ENCODE assay signal across 1 cellular context in the genomic region with DNA sequence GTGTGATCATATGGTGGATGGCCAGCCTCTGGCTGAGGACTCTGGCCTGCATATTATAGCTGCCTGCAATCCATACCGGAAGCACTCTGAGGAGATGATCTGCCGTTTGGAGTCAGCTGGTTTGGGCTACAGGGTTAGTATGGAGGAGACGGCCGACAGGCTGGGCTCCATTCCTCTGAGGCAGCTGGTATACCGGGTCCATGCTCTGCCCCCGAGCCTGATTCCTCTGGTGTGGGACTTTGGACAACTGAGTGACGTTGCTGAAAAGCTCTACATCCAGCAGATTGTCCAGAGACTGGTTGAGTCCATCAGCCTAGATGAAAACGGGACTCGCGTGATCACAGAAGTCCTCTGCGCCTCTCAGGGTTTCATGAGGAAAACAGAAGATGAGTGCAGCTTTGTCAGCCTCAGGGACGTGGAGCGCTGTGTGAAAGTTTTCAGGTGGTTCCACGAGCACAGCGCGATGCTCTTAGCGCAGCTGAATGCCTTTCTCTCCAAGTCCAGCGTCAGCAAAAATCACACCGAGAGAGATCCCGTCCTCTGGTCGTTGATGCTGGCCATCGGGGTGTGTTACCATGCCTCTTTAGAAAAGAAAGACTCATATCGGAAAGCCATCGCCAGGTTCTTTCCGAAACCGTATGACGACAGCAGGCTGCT.
TF ChIP-seq lines count a peak whose summit lies in the region.

No MANE protein-coding gene starts in this region.

TF ChIP-seq in GM12878, 131 proteins besides CTCF, POLR2A, EP300 and RAD21 (continued from another document):
- TF ChIP-seq, protein P1, sequence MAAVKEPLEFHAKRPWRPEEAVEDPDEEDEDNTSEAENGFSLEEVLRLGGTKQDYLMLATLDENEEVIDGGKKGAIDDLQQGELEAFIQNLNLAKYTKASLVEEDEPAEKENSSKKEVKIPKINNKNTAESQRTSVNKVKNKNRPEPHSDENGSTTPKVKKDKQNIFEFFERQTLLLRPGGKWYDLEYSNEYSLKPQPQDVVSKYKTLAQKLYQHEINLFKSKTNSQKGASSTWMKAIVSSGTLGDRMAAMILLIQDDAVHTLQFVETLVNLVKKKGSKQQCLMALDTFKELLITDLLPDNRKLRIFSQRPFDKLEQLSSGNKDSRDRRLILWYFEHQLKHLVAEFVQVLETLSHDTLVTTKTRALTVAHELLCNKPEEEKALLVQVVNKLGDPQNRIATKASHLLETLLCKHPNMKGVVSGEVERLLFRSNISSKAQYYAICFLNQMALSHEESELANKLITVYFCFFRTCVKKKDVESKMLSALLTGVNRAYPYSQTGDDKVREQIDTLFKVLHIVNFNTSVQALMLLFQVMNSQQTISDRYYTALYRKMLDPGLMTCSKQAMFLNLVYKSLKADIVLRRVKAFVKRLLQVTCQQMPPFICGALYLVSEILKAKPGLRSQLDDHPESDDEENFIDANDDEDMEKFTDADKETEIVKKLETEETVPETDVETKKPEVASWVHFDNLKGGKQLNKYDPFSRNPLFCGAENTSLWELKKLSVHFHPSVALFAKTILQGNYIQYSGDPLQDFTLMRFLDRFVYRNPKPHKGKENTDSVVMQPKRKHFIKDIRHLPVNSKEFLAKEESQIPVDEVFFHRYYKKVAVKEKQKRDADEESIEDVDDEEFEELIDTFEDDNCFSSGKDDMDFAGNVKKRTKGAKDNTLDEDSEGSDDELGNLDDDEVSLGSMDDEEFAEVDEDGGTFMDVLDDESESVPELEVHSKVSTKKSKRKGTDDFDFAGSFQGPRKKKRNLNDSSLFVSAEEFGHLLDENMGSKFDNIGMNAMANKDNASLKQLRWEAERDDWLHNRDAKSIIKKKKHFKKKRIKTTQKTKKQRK (IDR thresholded peaks at IDR 0.05; ENCODE audit: low read depth, low read length): no peak
- TF ChIP-seq, protein P2, sequence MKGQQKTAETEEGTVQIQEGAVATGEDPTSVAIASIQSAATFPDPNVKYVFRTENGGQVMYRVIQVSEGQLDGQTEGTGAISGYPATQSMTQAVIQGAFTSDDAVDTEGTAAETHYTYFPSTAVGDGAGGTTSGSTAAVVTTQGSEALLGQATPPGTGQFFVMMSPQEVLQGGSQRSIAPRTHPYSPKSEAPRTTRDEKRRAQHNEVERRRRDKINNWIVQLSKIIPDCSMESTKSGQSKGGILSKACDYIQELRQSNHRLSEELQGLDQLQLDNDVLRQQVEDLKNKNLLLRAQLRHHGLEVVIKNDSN (IDR thresholded peaks at IDR 0.05; ENCODE audit: borderline replicate concordance, extremely low read length, insufficient read depth, low read depth, low read length): no peak
- TF ChIP-seq RB1 (IDR thresholded peaks at IDR 0.05; ENCODE audit: borderline replicate concordance) (no peak), TCF12 (IDR thresholded peaks at IDR 0.05; ENCODE audit: low read depth, low read length) (no peak), EZH2 (IDR thresholded peaks at IDR 0.05; ENCODE audit: borderline replicate concordance, control insufficient read depth, low read depth, low read length) (no peak), NRF1 (conservative IDR thresholded peaks at IDR 0.05; ENCODE audit: low read depth, low read length) (no peak)
- TF ChIP-seq, protein P3, sequence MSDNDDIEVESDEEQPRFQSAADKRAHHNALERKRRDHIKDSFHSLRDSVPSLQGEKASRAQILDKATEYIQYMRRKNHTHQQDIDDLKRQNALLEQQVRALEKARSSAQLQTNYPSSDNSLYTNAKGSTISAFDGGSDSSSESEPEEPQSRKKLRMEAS (IDR thresholded peaks at IDR 0.05; ENCODE audit: low read depth, low read length): no peak
- TF ChIP-seq, protein P4, sequence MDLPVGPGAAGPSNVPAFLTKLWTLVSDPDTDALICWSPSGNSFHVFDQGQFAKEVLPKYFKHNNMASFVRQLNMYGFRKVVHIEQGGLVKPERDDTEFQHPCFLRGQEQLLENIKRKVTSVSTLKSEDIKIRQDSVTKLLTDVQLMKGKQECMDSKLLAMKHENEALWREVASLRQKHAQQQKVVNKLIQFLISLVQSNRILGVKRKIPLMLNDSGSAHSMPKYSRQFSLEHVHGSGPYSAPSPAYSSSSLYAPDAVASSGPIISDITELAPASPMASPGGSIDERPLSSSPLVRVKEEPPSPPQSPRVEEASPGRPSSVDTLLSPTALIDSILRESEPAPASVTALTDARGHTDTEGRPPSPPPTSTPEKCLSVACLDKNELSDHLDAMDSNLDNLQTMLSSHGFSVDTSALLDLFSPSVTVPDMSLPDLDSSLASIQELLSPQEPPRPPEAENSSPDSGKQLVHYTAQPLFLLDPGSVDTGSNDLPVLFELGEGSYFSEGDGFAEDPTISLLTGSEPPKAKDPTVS (IDR thresholded peaks at IDR 0.05; ENCODE audit: low read depth, low read length): no peak
- TF ChIP-seq, protein P5, sequence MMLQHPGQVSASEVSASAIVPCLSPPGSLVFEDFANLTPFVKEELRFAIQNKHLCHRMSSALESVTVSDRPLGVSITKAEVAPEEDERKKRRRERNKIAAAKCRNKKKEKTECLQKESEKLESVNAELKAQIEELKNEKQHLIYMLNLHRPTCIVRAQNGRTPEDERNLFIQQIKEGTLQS (IDR thresholded peaks at IDR 0.05; ENCODE audit: borderline replicate concordance, extremely low read depth, low read depth, low read length): no peak
TF ChIP-seq in GM12878: peak in this region for 0.
